In genomic region chr15:89322822-89323221, GRCh38 we compare ENCODE assay signal across 11 cellular contexts.
"Had no signal": no experiment of that assay in that cellular context is flagged by ENCODE, and none has a peak within 500 bp of the region (broad histone marks: within the 10 kb centered on the region; RNA-seq: fewer than 3 reads in every experiment).

No MANE protein-coding gene starts in this region.

- H3K27ac ChIP-seq: testis had no signal

- H3K4me1 Mint-ChIP-seq: WTC11 had no signal

- H3K27me3 Mint-ChIP-seq: activated CD4-positive, alpha-beta T cell treated with anti-CD3 and anti-CD28 coated beads, Interleukin-2, amount 10 ng/mL, durations not matched to agents 24 days and 14 days; activated CD8-positive, alpha-beta memory T cell treated with anti-CD3 and anti-CD28 coated beads, Interleukin-2, amount 10 ng/mL, durations not matched to agents 7 days and 5 days; activated naive CD4-positive, alpha-beta T cell treated with anti-CD3 and anti-CD28 coated beads, Interleukin-2, amount 50 U/mL, for 24 hours; naive B cell; stimulated activated naive CD8-positive, alpha-beta T cell treated with anti-CD3 and anti-CD28 coated beads, Interleukin-15, amount 100 ng/mL, for 72 hours had no signal

- H3K27ac Mint-ChIP-seq: activated CD4-positive, alpha-beta T cell treated with anti-CD3 and anti-CD28 coated beads, Interleukin-2, amount 10 ng/mL, durations not matched to agents 24 days and 14 days; activated CD8-positive, alpha-beta memory T cell treated with anti-CD3 and anti-CD28 coated beads, Interleukin-2, amount 10 ng/mL, durations not matched to agents 7 days and 5 days; WTC11 had no signal

- H3K27me3 ChIP-seq: testis had no signal

- H3K9me3 Mint-ChIP-seq: activated CD4-positive, alpha-beta T cell treated with anti-CD3 and anti-CD28 coated beads, Interleukin-2, amount 10 ng/mL, durations not matched to agents 24 days and 14 days; activated naive CD4-positive, alpha-beta T cell treated with anti-CD3 and anti-CD28 coated beads, Interleukin-2, amount 50 U/mL, for 24 hours; naive B cell; stimulated activated naive CD8-positive, alpha-beta T cell treated with anti-CD3 and anti-CD28 coated beads, Interleukin-15, amount 100 ng/mL, for 72 hours; WTC11 had no signal

- H3K4me3 Mint-ChIP-seq: activated CD4-positive, alpha-beta T cell treated with anti-CD3 and anti-CD28 coated beads, Interleukin-2, amount 10 ng/mL, durations not matched to agents 24 days and 14 days; activated CD8-positive, alpha-beta memory T cell treated with anti-CD3 and anti-CD28 coated beads, Interleukin-2, amount 10 ng/mL, durations not matched to agents 7 days and 5 days; activated naive CD4-positive, alpha-beta T cell treated with anti-CD3 and anti-CD28 coated beads, Interleukin-2, amount 50 U/mL, for 24 hours; naive B cell; WTC11 had no signal

- H3K9me3 ChIP-seq: testis had no signal

- H3K4me3 ChIP-seq: testis had no signal

- H3K4me1 ChIP-seq: testis had no signal

- DNase-seq: activated CD4-positive, alpha-beta T cell treated with anti-CD3 and anti-CD28 coated beads, Interleukin-2, amount 10 ng/mL, durations not matched to agents 24 days and 14 days; activated CD8-positive, alpha-beta memory T cell treated with anti-CD3 and anti-CD28 coated beads, Interleukin-2, amount 10 ng/mL, durations not matched to agents 7 days and 5 days; left colon; naive B cell; stimulated activated CD4-positive, alpha-beta T cell treated with anti-CD3 and anti-CD28 coated beads, Interleukin-4, amount 100 ng/mL, for 1 hour; stimulated activated CD8-positive, alpha-beta memory T cell treated with anti-CD3 and anti-CD28 coated beads, Interleukin-4, amount 100 ng/mL, for 48 hours; stimulated activated naive CD8-positive, alpha-beta T cell treated with anti-CD3 and anti-CD28 coated beads, Interleukin-15, amount 100 ng/mL, for 72 hours; testis had no signal

- ATAC-seq: activated CD8-positive, alpha-beta memory T cell treated with anti-CD3 and anti-CD28 coated beads, Interleukin-2, amount 10 ng/mL, durations not matched to agents 7 days and 5 days; left colon; SK-N-SH treated with all-trans-retinoic acid at 6 μM for 48 hours; WTC11 had no signal
